Comparison of ENCODE assay signal across 2 cellular contexts in the genomic region with DNA sequence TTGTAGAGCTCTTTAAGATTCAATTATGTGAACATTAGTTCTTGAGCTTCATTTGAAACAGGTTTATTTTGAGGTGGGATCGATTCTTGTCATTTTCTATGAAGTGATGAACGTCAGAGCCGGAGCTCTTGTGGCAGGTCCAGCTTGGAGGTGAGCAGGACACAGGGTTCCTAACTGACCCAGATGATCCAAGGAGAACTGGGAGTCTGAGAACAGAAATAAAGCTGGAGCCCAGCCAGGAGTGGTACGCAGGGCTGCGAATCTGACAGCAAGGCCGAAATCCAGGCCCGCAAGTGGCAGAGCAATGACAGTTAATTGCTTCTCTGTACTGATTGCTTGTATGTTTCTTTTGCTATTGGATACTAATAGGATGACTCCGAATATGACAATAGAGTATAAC.
TF ChIP-seq lines count a peak whose summit lies in the region.

No MANE protein-coding gene starts in this region.

TF ChIP-seq in GM23338, 12 proteins besides CTCF, POLR2A, EP300 and RAD21 (continued from another document):
- TF ChIP-seq REST (IDR thresholded peaks at IDR 0.05; ENCODE audit: unreplicated experiment) (no peak), ETS1 (IDR thresholded peaks at IDR 0.05) (no peak), POLR2AphosphoS5 (IDR thresholded peaks at IDR 0.05; ENCODE audit: low read depth) (no peak), STAT1 (IDR thresholded peaks at IDR 0.05; ENCODE audit: unreplicated experiment) (no peak)
- TF ChIP-seq, protein P1, sequence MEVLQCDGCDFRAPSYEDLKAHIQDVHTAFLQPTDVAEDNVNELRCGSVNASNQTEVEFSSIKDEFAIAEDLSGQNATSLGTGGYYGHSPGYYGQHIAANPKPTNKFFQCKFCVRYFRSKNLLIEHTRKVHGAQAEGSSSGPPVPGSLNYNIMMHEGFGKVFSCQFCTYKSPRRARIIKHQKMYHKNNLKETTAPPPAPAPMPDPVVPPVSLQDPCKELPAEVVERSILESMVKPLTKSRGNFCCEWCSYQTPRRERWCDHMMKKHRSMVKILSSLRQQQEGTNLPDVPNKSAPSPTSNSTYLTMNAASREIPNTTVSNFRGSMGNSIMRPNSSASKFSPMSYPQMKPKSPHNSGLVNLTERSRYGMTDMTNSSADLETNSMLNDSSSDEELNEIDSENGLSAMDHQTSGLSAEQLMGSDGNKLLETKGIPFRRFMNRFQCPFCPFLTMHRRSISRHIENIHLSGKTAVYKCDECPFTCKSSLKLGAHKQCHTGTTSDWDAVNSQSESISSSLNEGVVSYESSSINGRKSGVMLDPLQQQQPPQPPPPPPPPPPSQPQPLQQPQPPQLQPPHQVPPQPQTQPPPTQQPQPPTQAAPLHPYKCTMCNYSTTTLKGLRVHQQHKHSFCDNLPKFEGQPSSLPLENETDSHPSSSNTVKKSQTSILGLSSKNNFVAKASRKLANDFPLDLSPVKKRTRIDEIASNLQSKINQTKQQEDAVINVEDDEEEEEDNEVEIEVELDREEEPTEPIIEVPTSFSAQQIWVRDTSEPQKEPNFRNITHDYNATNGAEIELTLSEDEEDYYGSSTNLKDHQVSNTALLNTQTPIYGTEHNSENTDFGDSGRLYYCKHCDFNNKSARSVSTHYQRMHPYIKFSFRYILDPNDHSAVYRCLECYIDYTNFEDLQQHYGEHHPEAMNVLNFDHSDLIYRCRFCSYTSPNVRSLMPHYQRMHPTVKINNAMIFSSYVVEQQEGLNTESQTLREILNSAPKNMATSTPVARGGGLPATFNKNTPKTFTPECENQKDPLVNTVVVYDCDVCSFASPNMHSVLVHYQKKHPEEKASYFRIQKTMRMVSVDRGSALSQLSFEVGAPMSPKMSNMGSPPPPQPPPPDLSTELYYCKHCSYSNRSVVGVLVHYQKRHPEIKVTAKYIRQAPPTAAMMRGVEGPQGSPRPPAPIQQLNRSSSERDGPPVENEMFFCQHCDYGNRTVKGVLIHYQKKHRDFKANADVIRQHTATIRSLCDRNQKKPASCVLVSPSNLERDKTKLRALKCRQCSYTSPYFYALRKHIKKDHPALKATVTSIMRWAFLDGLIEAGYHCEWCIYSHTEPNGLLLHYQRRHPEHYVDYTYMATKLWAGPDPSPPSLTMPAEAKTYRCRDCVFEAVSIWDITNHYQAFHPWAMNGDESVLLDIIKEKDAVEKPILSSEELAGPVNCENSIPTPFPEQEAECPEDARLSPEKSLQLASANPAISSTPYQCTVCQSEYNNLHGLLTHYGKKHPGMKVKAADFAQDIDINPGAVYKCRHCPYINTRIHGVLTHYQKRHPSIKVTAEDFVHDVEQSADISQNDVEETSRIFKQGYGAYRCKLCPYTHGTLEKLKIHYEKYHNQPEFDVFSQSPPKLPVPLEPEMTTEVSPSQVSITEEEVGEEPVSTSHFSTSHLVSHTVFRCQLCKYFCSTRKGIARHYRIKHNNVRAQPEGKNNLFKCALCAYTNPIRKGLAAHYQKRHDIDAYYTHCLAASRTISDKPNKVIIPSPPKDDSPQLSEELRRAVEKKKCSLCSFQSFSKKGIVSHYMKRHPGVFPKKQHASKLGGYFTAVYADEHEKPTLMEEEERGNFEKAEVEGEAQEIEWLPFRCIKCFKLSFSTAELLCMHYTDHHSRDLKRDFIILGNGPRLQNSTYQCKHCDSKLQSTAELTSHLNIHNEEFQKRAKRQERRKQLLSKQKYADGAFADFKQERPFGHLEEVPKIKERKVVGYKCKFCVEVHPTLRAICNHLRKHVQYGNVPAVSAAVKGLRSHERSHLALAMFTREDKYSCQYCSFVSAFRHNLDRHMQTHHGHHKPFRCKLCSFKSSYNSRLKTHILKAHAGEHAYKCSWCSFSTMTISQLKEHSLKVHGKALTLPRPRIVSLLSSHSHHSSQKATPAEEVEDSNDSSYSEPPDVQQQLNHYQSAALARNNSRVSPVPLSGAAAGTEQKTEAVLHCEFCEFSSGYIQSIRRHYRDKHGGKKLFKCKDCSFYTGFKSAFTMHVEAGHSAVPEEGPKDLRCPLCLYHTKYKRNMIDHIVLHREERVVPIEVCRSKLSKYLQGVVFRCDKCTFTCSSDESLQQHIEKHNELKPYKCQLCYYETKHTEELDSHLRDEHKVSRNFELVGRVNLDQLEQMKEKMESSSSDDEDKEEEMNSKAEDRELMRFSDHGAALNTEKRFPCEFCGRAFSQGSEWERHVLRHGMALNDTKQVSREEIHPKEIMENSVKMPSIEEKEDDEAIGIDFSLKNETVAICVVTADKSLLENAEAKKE (CRISPR knock-in tag; IDR thresholded peaks at IDR 0.05): no peak

TF ChIP-seq in WTC11, 78 proteins besides CTCF, POLR2A, EP300 and RAD21 (continued from another document):
- TF ChIP-seq, protein P2, sequence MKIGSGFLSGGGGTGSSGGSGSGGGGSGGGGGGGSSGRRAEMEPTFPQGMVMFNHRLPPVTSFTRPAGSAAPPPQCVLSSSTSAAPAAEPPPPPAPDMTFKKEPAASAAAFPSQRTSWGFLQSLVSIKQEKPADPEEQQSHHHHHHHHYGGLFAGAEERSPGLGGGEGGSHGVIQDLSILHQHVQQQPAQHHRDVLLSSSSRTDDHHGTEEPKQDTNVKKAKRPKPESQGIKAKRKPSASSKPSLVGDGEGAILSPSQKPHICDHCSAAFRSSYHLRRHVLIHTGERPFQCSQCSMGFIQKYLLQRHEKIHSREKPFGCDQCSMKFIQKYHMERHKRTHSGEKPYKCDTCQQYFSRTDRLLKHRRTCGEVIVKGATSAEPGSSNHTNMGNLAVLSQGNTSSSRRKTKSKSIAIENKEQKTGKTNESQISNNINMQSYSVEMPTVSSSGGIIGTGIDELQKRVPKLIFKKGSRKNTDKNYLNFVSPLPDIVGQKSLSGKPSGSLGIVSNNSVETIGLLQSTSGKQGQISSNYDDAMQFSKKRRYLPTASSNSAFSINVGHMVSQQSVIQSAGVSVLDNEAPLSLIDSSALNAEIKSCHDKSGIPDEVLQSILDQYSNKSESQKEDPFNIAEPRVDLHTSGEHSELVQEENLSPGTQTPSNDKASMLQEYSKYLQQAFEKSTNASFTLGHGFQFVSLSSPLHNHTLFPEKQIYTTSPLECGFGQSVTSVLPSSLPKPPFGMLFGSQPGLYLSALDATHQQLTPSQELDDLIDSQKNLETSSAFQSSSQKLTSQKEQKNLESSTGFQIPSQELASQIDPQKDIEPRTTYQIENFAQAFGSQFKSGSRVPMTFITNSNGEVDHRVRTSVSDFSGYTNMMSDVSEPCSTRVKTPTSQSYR (CRISPR knock-in tag; IDR thresholded peaks at IDR 0.05): no peak
- TF ChIP-seq PRDM15 (CRISPR knock-in tag; IDR thresholded peaks at IDR 0.05) (no peak), ZSCAN18 (CRISPR knock-in tag; IDR thresholded peaks at IDR 0.05) (no peak), GTF2I (CRISPR knock-in tag; conservative IDR thresholded peaks at IDR 0.05) (no peak), NR2C2 (CRISPR knock-in tag; IDR thresholded peaks at IDR 0.05) (no peak), USF2 (CRISPR knock-in tag; IDR thresholded peaks at IDR 0.05) (no peak), GABPB1 (CRISPR knock-in tag; IDR thresholded peaks at IDR 0.05) (no peak), TP53 (CRISPR knock-in tag; IDR thresholded peaks at IDR 0.05) (no peak)
TF ChIP-seq in WTC11: peak in this region for 0.
